7 cellular contexts compared by ENCODE assay signal in the genomic region with DNA sequence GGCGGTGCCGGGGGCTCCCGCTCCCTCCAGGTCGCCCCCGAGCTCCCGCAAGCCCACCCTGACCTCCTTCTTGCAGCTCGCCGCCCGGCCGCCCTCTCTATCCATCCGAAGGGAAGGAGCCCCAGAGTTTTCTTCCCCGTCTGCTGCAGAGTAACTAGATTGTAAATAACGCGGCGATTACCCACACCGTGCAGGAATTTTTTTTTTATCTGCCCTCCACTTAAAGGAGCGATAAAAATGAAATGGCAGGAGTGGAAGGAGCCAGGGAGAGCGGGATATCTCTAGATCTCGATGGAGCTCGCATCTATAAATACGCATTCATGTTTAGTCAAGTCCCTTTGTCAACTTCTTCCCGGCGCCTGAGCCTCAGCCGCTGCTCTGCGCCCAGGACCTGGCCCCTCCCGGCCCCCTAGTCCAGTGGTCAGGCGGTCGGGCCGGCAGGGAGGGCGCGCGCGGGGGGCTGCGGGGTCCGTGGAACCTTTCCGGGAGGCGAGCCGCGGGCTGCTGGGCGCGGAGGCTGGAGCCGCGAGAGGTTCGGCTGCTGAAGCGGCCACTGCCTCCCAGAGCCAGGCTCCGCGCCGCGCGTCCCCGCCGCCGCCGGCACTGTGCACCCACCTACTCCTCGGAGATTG.
DNase-seq lines count a peak whose midpoint lies in the region; TF ChIP-seq lines count a peak whose summit lies in the region.

No MANE protein-coding gene starts in this region.

- peak; percentile 16 for TF ChIP-seq POLR2A in prostate gland (IDR thresholded peaks at IDR 0.05)

- H3K9me3 ChIP-seq in adipocyte (ENCODE audit: control insufficient read depth, low read length) (no peaks in the 10 kb centered on the region), prostate gland (no peaks in the 10 kb centered on the region)

- H3K36me3 ChIP-seq in adipocyte (ENCODE audit: control insufficient read depth, insufficient read depth, low read length, severe bottlenecking): no peaks in the 10 kb centered on the region
- no peaks in the 10 kb centered on the region for H3K36me3 ChIP-seq in prostate gland

- peak overlapping the region; percentile 64 for H3K4me3 ChIP-seq in Jurkat, Clone E6-1 (ENCODE audit: low read length)
- H3K4me3 ChIP-seq in adipocyte (ENCODE audit: low read length): peak overlapping the region; percentile 87
- peak overlapping the region; percentile 48 to 65 for H3K4me3 ChIP-seq in prostate gland

- peak overlapping the region; percentile 88 for H3K9ac ChIP-seq in adipocyte (ENCODE audit: low read length)

- DNase-seq in ELF-1 (ENCODE audit: low read depth, low spot score): peak; percentile 71
- DNase-seq in Jurkat, Clone E6-1 (ENCODE audit: low read depth, low spot score): no peak
- peak; percentile 50 for DNase-seq in adipocyte (ENCODE audit: low read depth)
- peak; percentile 45 for DNase-seq in hepatic stellate cell (ENCODE audit: low spot score)
- peak; percentile 38 for DNase-seq in prostate gland (ENCODE audit: low spot score)
- DNase-seq in activated effector memory CD4-positive, alpha-beta T cell treated with Interleukin-2 at 50 U/mL for 16 hours: no peak
- DNase-seq in stimulated activated CD4-positive, alpha-beta T cell treated with anti-CD3 and anti-CD28 coated beads, Interleukin-2, amount 100 ng/mL, for 48 hours: no peak

- H3K27ac ChIP-seq in prostate gland: peak overlapping the region; percentile 67 to 78

- under 1% methylated on average over 55 of the region's 55 CpGs for WGBS in prostate gland

- H3K4me1 ChIP-seq in adipocyte (ENCODE audit: control insufficient read depth, insufficient read depth, low read length) (peaks cover 26% of the 10 kb centered on the region), prostate gland (replicated peaks) (no peaks in the 10 kb centered on the region)

- intact Hi-C loops in prostate gland (cut with DNase I): no loop called here

- no peaks in the 10 kb centered on the region for H3K27me3 ChIP-seq in adipocyte (replicated peaks; ENCODE audit: control insufficient read depth, insufficient read depth, low read length)
- no peaks in the 10 kb centered on the region for H3K27me3 ChIP-seq in prostate gland (replicated peaks; ENCODE audit: insufficient read depth)

- no peak for TF ChIP-seq CTCF in prostate gland (IDR thresholded peaks at IDR 0.05)

Comparison
In these comparisons a context has a peak if more than half of its experiments do, and no peak if none do; other contexts are left out.
1. DNase-seq: peak in ELF-1 (single experiment), adipocyte (single experiment), hepatic stellate cell (single experiment) and prostate gland (single experiment); none in Jurkat, Clone E6-1 (single experiment), activated effector memory CD4-positive, alpha-beta T cell treated with Interleukin-2 at 50 U/mL for 16 hours (single experiment) and stimulated activated CD4-positive, alpha-beta T cell treated with anti-CD3 and anti-CD28 coated beads, Interleukin-2, amount 100 ng/mL, for 48 hours (0 of 2).
2. Peak in every context shown above with its lines, with median percentiles within 50 percentile points of each other: H3K4me3 ChIP-seq.